25 cellular contexts compared by ENCODE assay signal in the genomic region with DNA sequence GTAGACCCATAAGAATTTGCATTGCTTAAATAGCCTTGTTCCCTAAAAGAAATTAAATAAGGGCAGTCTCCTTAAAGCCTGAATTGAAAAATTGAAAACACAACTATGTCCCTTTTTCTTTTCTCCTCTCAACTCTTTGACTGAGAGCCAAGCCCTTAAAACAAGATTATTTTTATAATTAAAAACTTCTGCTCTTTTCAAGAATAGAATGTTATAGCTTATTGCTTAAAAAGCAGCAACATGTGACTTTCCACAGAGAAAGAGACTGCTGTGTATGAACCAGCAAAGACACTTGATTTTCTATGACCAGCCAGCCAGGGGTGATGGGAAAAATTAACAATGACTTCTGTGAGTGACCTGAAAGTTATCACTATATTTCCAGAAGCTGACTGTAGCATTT.
"Had no signal": no experiment of that assay in that cellular context is flagged by ENCODE, and none has a peak within 500 bp of the region (broad histone marks: within the 10 kb centered on the region; RNA-seq: fewer than 3 reads in every experiment).

No MANE protein-coding gene starts in this region.

- H3K27me3 ChIP-seq: SJCRH30 had no signal

- H3K9ac ChIP-seq: KMS-11 had no signal

- H3K36me3 ChIP-seq: SJCRH30, WERI-Rb-1 had no signal

- H3K4me3 ChIP-seq: SJCRH30, SK-N-MC had no signal

- H3K4me1 ChIP-seq: SJCRH30 had no signal

- DNase-seq: activated CD4-positive, alpha-beta memory T cell treated with anti-CD3 and anti-CD28 coated beads, Interleukin-2, amount 10 ng/mL, durations not matched to agents 7 days and 5 days; activated CD4-positive, alpha-beta T cell treated with anti-CD3 and anti-CD28 coated beads for 1 hour; activated CD4-positive, alpha-beta T cell treated with anti-CD3 and anti-CD28 coated beads for 48 hours; activated CD4-positive, CD25-positive, alpha-beta regulatory T cell; activated CD8-positive, alpha-beta memory T cell treated with anti-CD3 and anti-CD28 coated beads for 24 hours; activated CD8-positive, alpha-beta memory T cell treated with anti-CD3 and anti-CD28 coated beads, Interleukin-2, amount 10 ng/mL, durations not matched to agents 7 days and 5 days; activated CD8-positive, alpha-beta memory T cell treated with anti-CD3 and anti-CD28 coated beads, Interleukin-2, amount 50 U/mL, for 48 hours; activated effector memory CD4-positive, alpha-beta T cell treated with Interleukin-2 at 50 U/mL for 16 hours; activated naive CD4-positive, alpha-beta T cell treated with anti-CD3 and anti-CD28 coated beads, Interleukin-2, amount 10 ng/mL, durations not matched to agents 7 days and 5 days; activated T-cell treated with anti-CD3 and anti-CD28 coated beads, Interleukin-2, amount 50 U/mL, for 48 hours; amygdala; caudate nucleus; MM.1S; NCI-H1092 treated with DMSO at 0.1 percent for 48 hours; NCI-H1417; NCI-H187 treated with DMSO at 0.1 percent for 48 hours; NCI-H2081; NCI-H226; NCI-H524 treated with DMSO at 0.1 percent for 48 hours; SHP77; SJCRH30; T1000; WERI-Rb-1 had no signal

- H3K27ac ChIP-seq: KMS-11, SJCRH30, SK-N-MC, WERI-Rb-1 had no signal

- H3K9me3 ChIP-seq: SJCRH30 had no signal

- H3K4me2 ChIP-seq: KMS-11 had no signal
